In the genomic region with DNA sequence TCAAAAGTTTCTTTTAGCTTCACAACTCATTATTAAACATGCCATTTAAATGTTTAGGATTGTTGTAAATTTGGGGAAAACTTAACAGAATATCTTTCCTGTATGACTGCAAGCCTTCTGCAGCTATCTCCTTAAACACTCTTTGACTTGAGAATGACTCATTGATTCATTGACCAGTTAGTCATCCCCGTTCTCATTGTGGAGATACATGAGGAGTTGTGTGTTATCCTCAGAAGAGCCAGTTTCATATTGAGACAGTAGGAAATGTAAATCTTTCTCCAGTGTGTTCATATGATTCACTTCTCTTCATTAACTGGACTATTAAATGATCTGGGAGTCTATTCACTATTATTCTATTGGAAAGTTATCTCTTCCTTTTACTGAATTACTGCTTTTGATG, we compare ENCODE assay signal across 17 cellular contexts.
DNase-seq lines count a peak whose midpoint lies in the region; ATAC-seq and TF ChIP-seq lines count a peak whose summit lies in the region.
"Had no signal": no experiment of that assay in that cellular context is flagged by ENCODE, and none has a peak within 500 bp of the region (broad histone marks: within the 10 kb centered on the region; RNA-seq: fewer than 3 reads in every experiment).

No MANE protein-coding gene starts in this region.

- no peak overlapping the region for H3K27ac ChIP-seq in HCT116 (ENCODE audit: low read depth, low read length)
- H3K27ac ChIP-seq: right atrium auricular region had no signal

- POLR2A ChIA-PET in HCT116 (lab: Charles Lee), result no interaction called here

- ATAC-seq in HCT116 (no peak), GM19455 (IDR thresholded peaks at IDR 0.05; ENCODE audit: unreplicated experiment) (no peak)

- no peaks in the 10 kb centered on the region for H3K9me2 ChIP-seq in HCT116 (ENCODE audit: insufficient read depth)

- no peaks in the 10 kb centered on the region for H4K20me1 ChIP-seq in HCT116 (ENCODE audit: insufficient read depth)

- TF ChIP-seq RAD21 in HCT116 (IDR thresholded peaks at IDR 0.05; ENCODE audit: low read depth), result no peak

- TF ChIP-seq POLR2A in HCT116 (IDR thresholded peaks at IDR 0.05; ENCODE audit: borderline replicate concordance, extremely low read depth, insufficient read depth, insufficient read length), result no peak

- TF ChIP-seq CTCF in HCT116 (IDR thresholded peaks at IDR 0.05 in 2 of 3, conservative IDR thresholded peaks at IDR 0.05 in 1 of 3; ENCODE audit: borderline replicate concordance in 1 of 3, insufficient read depth in 1 of 3, low read depth in 2 of 3, low read length in 2 of 3) (no peak), foreskin fibroblast (IDR thresholded peaks at IDR 0.05; ENCODE audit: low read depth, low read length) (no peak)

- H3K4me3 ChIP-seq in HCT116 (replicated peaks in 1 of 2; ENCODE audit: low read depth in 1 of 2, low read length in 2 of 2), result no peak overlapping the region
- no peak overlapping the region for H3K4me3 ChIP-seq in foreskin fibroblast (ENCODE audit: low read depth in 1 of 2, low read length in 2 of 2)
- H3K4me3 ChIP-seq: HAP-1, right atrium auricular region had no signal

- intact Hi-C loops in HCT116 (cut with micrococcal nuclease), result no loop called here

- H3K79me2 ChIP-seq in HCT116 (ENCODE audit: insufficient read depth, low read length), result no peaks in the 10 kb centered on the region

- H3K36me3 ChIP-seq in HCT116 (ENCODE audit: control insufficient read depth in 1 of 2, insufficient read depth in 2 of 2, low read length in 2 of 2), result no peaks in the 10 kb centered on the region
- H3K36me3 ChIP-seq: HAP-1, right atrium auricular region had no signal

- H3K27me3 ChIP-seq in HCT116 (ENCODE audit: insufficient read depth, low read length), result peaks cover 36% of the 10 kb centered on the region; the same call in 1 of the 2 replicates
- H3K27me3 ChIP-seq: right atrium auricular region had no signal

- H3K9me3 ChIP-seq in HCT116 (ENCODE audit: control insufficient read depth in 1 of 2, insufficient read depth in 1 of 2, low read depth in 1 of 2, low read length in 2 of 2), result no peaks in the 10 kb centered on the region
- H3K9me3 ChIP-seq: HAP-1, right atrium auricular region had no signal

- no peak overlapping the region for H2AFZ ChIP-seq in HCT116 (ENCODE audit: low read depth, low read length, poor library complexity, severe bottlenecking)

- DNase-seq in AG08395 (ENCODE audit: low spot score), result peak; percentile 83
- no peak for DNase-seq in HCT116 (ENCODE audit: low read depth, low spot score)
- DNase-seq in SW480 (ENCODE audit: low spot score), result peak; percentile 32
- peak; percentile 34 to 57 for DNase-seq in foreskin fibroblast
- DNase-seq in activated effector memory CD4-positive, alpha-beta T cell treated with anti-CD3 and anti-CD28 coated beads, Interleukin-2, amount 50 U/mL, for 16 hours, result no peak
- no peak for DNase-seq in hypothalamus (lab: John Stamatoyannopoulos, UW)
- no peak for DNase-seq in UCSD-AML1 (lab: John Stamatoyannopoulos, UW; ENCODE audit: unreplicated experiment)
- DNase-seq: activated CD4-positive, CD25-positive, alpha-beta regulatory T cell treated with anti-CD3 and anti-CD28 coated beads, Interleukin-2, amount 50 U/mL, for 72 hours; caudate nucleus; erythroblast; immature natural killer cell; KBM-7; NK-92 treated with Interleukin-12 subunit alpha and Interleukin-12 subunit beta, amount 100 ng/mL, for 24 hours; SW 1271 had no signal

- RAD21 ChIA-PET in HCT116 (lab: Charles Lee; ENCODE audit: low non-redundant PET in 1 of 2, low total read pairs in 2 of 2, uncharacterized antibody in 2 of 2, unreplicated experiment in 2 of 2), result no interaction called here

- BruUV-seq in HCT116 (replicated peaks; lab: Mats Ljungman, UMichigan), result no TSS peak

- no peak overlapping the region for H3K9ac ChIP-seq in HCT116 (ENCODE audit: low read length)

- H3K4me1 ChIP-seq in HCT116 (ENCODE audit: control insufficient read depth in 1 of 2, insufficient read depth in 2 of 2, low read length in 2 of 2), result peaks cover 0 to 3% of the 10 kb centered on the region in 2 experiments; a peak in 1 of 4 replicates
- H3K4me1 ChIP-seq: HAP-1, right atrium auricular region had no signal

- CTCF ChIA-PET in HCT116 (lab: Charles Lee), result no interaction called here

- no peak overlapping the region; the same call in 1 of the 2 replicates for H3K4me2 ChIP-seq in HCT116 (ENCODE audit: low read length)

TF ChIP-seq in HCT116, 20 proteins besides CTCF, POLR2A, EP300 and RAD21:
- TF ChIP-seq JUND (IDR thresholded peaks at IDR 0.05) (peak; percentile 41; the same call in 1 of the 2 replicates), ZFX (IDR thresholded peaks at IDR 0.05) (no peak), FOSL1 (IDR thresholded peaks at IDR 0.05; ENCODE audit: low read depth) (peak; percentile 47), CBX3 (IDR thresholded peaks at IDR 0.05; ENCODE audit: low read depth) (0 out of 2 replicates have a peak, but pooled peaks have one; percentile 23)

Comparison
In these comparisons a context has a peak if more than half of its experiments do, and no peak if none do; other contexts are left out.
1. DNase-seq: peak in AG08395 (single experiment), SW480 (single experiment) and foreskin fibroblast (2 of 2); none in HCT116 (single experiment), activated effector memory CD4-positive, alpha-beta T cell treated with anti-CD3 and anti-CD28 coated beads, Interleukin-2, amount 50 U/mL, for 16 hours (single experiment), hypothalamus (0 of 51) and UCSD-AML1 (single experiment).